1 cellular context compared by ENCODE assay signal in genomic region chr7:74874748-74875512, GRCh38.
TF ChIP-seq lines count a peak whose summit lies in the region.
"Not testable (repeated sequence)": the region's sequence is repeated elsewhere in the genome, so short reads cannot be mapped to it uniquely, and the experiment has no call there.

No MANE protein-coding gene starts in this region.

TF ChIP-seq in HepG2, 621 proteins besides CTCF, POLR2A, EP300 and RAD21 (continued from another document):
- peak; percentile 78; the same call in 1 of the 2 replicates for TF ChIP-seq ZBED4 (CRISPR knock-in tag; IDR thresholded peaks at IDR 0.05; ENCODE audit: borderline replicate concordance)
- not testable (repeated sequence) for TF ChIP-seq SOX13, NR2F6 (IDR thresholded peaks at IDR 0.05)
- TF ChIP-seq SOX13 (CRISPR knock-in tag; conservative IDR thresholded peaks at IDR 0.05 in 1 of 2, IDR thresholded peaks at IDR 0.05 in 1 of 2), result peak in 1 of 2 experiments; percentile 34; a peak in 1 of 4 replicates
- peak; percentile 57; the same call in 1 of the 2 replicates for TF ChIP-seq GATAD2A (CRISPR knock-in tag; IDR thresholded peaks at IDR 0.05)
- 0 out of 2 replicates have a peak, but pooled peaks have one; percentile 30 for TF ChIP-seq KAT8 (CRISPR knock-in tag; IDR thresholded peaks at IDR 0.05)
- TF ChIP-seq ETV5 (CRISPR knock-in tag; IDR thresholded peaks at IDR 0.05; ENCODE audit: borderline replicate concordance), result peak; percentile 71
- TF ChIP-seq FOXP4 (CRISPR knock-in tag; IDR thresholded peaks at IDR 0.05), result peak; percentile 84
- TF ChIP-seq REST (IDR thresholded peaks at IDR 0.05; ENCODE audit: borderline replicate concordance in 1 of 2, low read depth in 1 of 2, low read length in 2 of 2), result 0 out of 4 replicates have a peak, but pooled peaks of 1 of the 2 experiments have one; percentile 10
- peak; percentile 40; the same call in 1 of the 2 replicates for TF ChIP-seq NR2F6 (CRISPR knock-in tag; IDR thresholded peaks at IDR 0.05)
- TF ChIP-seq ZNF644 (CRISPR knock-in tag; IDR thresholded peaks at IDR 0.05; ENCODE audit: low read depth), result 0 out of 2 replicates have a peak, but pooled peaks have one; percentile 13
